Comparison of ENCODE assay signal across 8 cellular contexts in the genomic region with DNA sequence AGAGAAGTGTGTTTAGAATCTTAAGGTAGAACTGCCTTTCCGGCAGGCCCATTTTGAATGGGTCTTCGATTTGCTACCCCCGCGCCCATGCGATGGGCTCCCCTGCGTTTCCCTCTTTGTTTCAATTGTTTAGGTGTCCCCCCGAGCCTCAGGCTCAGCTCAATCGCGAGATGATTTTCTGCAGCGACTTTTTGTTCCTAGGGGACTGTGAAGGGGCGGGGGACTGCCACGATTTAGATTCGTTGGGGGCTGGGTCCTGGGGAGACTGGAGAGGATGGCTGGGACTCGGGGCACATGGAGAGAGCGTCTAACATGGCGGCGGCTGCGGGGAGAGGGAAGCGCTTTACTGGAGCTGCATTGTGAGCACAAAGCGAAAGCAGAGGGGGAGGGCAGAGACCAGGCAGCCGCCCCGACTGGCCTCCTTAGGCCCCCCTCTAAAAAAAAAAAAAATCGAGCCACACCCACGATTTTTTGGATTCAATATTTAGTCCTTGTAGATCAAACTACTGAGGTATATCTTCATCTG. TPM values are rescaled to one million over a fixed set of nuclear protein-coding genes. Genes with fewer than 3 reads are reported as not detected.
DNase-seq lines count a peak whose midpoint lies in the region; ATAC-seq, FAIRE-seq and TF ChIP-seq lines count a peak whose summit lies in the region.

No MANE protein-coding gene starts in this region.

- peak; percentile 52 for ATAC-seq in GM21723 (IDR thresholded peaks at IDR 0.05; ENCODE audit: unreplicated experiment)

- H3K4me3 ChIP-seq in MM.1S (ENCODE audit: low read length) (peak overlapping the region; percentile 96), adrenal gland (peak overlapping the region; percentile 39 to 99 (median 97)), left ventricle myocardium inferior (peak overlapping the region; percentile 92)

- intact Hi-C loops in adrenal gland (cut with DNase I) (loop anchor here (5.0 to 10.0 kb wide), 2 partner anchors 52 to 54 kb away; partner anchors contain the start of gene NAT10 (in 2 of the 2)), left ventricle myocardium inferior (cut with micrococcal nuclease) (loop anchor here (10.0 kb wide), 1 partner anchor 52 kb away; the partner anchor contains the start of gene NAT10)

- H2AFZ ChIP-seq in MM.1S (ENCODE audit: low read length): peak overlapping the region; percentile 8; the same call in 1 of the 2 replicates

- no peak for FAIRE-seq in urothelium cell line (lab: Jason Lieb, UNC)

- DNase-seq in DMS 273 treated with DMSO at 0.1 percent for 48 hours (lab: John Stamatoyannopoulos, UW): peak; percentile 53
- peak; percentile 79 for DNase-seq in MM.1S
- peak; percentile 67 for DNase-seq in T follicular helper cell (ENCODE audit: low read depth)
- DNase-seq in adrenal gland: peak; percentile 75 to 87 (median 81)
- peak; percentile 72 for DNase-seq in left ventricle myocardium inferior
- DNase-seq in pulmonary artery endothelial cell (ENCODE audit: low read depth, low spot score): peak; percentile 40
- peak; percentile 67 for DNase-seq in urothelium cell line (ENCODE audit: low spot score)

- peaks cover 19% of the 10 kb centered on the region; the same call in 1 of the 2 replicates for H3K4me1 ChIP-seq in MM.1S (ENCODE audit: low read length)
- peaks cover 22 to 50% of the 10 kb centered on the region in 2 donors for H3K4me1 ChIP-seq in adrenal gland (replicated peaks in 1 of 2)
- peaks cover 71% of the 10 kb centered on the region for H3K4me1 ChIP-seq in left ventricle myocardium inferior

- no peaks in the 10 kb centered on the region for H3K9me3 ChIP-seq in MM.1S (replicated peaks; ENCODE audit: insufficient read depth, low read length)
- no peaks in the 10 kb centered on the region for H3K9me3 ChIP-seq in adrenal gland (replicated peaks in 1 of 3)
- no peaks in the 10 kb centered on the region for H3K9me3 ChIP-seq in left ventricle myocardium inferior (replicated peaks)

- peak overlapping the region; percentile 98 for H3K9ac ChIP-seq in MM.1S (ENCODE audit: low read length)

- H3F3A ChIP-seq in MM.1S (ENCODE audit: insufficient read depth, low read length): peaks cover 16% of the 10 kb centered on the region

- TF ChIP-seq CTCF in MM.1S (IDR thresholded peaks at IDR 0.05; ENCODE audit: low read length) (no peak), adrenal gland (IDR thresholded peaks at IDR 0.05) (no peak), left ventricle myocardium inferior (IDR thresholded peaks at IDR 0.05; ENCODE audit: borderline replicate concordance) (no peak)

- peaks cover 5% of the 10 kb centered on the region for H3K36me3 ChIP-seq in MM.1S (replicated peaks; ENCODE audit: insufficient read depth, low read length)
- peaks cover 0 to 14% of the 10 kb centered on the region in 2 donors for H3K36me3 ChIP-seq in adrenal gland (replicated peaks in 1 of 2)
- H3K36me3 ChIP-seq in left ventricle myocardium inferior: peaks cover 11% of the 10 kb centered on the region

- 0 to 2% (median 1%) methylated on average over 23 to 24 of the region's 24 CpGs for WGBS in adrenal gland, 4 donors

- H3K79me2 ChIP-seq in MM.1S (ENCODE audit: low read length): peaks cover 61% of the 10 kb centered on the region

- H3K27me3 ChIP-seq in MM.1S (replicated peaks; ENCODE audit: insufficient read depth, low read length): no peaks in the 10 kb centered on the region
- no peaks in the 10 kb centered on the region for H3K27me3 ChIP-seq in adrenal gland
- no peaks in the 10 kb centered on the region for H3K27me3 ChIP-seq in left ventricle myocardium inferior (ENCODE audit: low read depth)

- H3K27ac ChIP-seq in MM.1S (ENCODE audit: low read length): peak overlapping the region; percentile 92
- H3K27ac ChIP-seq in adrenal gland: peak overlapping the region; percentile 93 to 99 (median 98)
- H3K27ac ChIP-seq in left ventricle myocardium inferior (replicated peaks): peak overlapping the region; percentile 99

- H3K4me2 ChIP-seq in MM.1S (ENCODE audit: low read depth, low read length): peak overlapping the region; percentile 64

- TF ChIP-seq POLR2A in adrenal gland (IDR thresholded peaks at IDR 0.05): peak in 1 of 2 donors; percentile 40

- no peaks in the 10 kb centered on the region for H3K9me2 ChIP-seq in MM.1S (replicated peaks; ENCODE audit: insufficient read depth, low read length)

- peaks cover 38% of the 10 kb centered on the region for H4K20me1 ChIP-seq in MM.1S (ENCODE audit: insufficient read depth, low read length)

RNA-seq across cellular contexts. Expression of gene CAPRIN1, which starts 1.7 kb away (rescaled TPM):
- total RNA-seq in adrenal gland: 100 to 1,000 TPM; 101 to 174 (median 155) TPM
- 100 to 1,000 TPM in 1 of 3 donors, 10 to 100 TPM in 2; 42.4 to 202 (median 51.4) TPM for polyA plus RNA-seq in adrenal gland
- 112 TPM for total RNA-seq in left ventricle myocardium inferior
- 216 and 264 TPM in 2 replicates for total RNA-seq in pulmonary artery endothelial cell

RNA-seq across cellular contexts. Expression of gene NAT10, which starts 52.2 kb away (rescaled TPM):
- total RNA-seq in adrenal gland: 10 to 100 TPM; 16.8 to 53.7 (median 33.8) TPM
- 10 to 100 TPM; 48.9 to 65.2 (median 49.9) TPM for polyA plus RNA-seq in adrenal gland
- total RNA-seq in left ventricle myocardium inferior: 22.3 TPM
- 23.2 and 27.5 TPM in 2 replicates for total RNA-seq in pulmonary artery endothelial cell

Comparison
In these comparisons a context has a peak if more than half of its experiments do, and no peak if none do; other contexts are left out.
1. Peak in every context shown above with its lines: DNase-seq, ATAC-seq, H3K4me3 ChIP-seq and H3K27ac ChIP-seq.